In the genomic region with DNA sequence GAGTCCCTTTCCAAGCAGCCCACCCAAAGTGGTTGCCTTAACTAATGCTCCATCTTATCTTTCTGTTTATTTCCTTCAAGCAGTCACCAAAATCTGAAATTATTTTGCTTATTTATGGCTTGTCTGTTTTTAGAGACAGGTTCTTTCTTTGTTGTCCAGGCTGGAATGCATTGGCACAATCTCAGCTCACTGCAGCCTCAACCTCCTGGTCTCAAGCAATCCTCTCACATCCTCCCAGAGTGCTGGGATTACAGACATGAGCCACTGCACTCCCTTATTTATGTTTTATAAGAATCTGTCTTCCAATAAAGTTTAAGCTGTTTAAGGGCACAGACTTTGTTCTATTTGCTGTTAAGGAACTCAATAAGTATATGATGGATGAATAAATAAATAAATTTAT, we compare ENCODE assay signal across 28 cellular contexts.
"Had no signal": no experiment of that assay in that cellular context is flagged by ENCODE, and none has a peak within 500 bp of the region (broad histone marks: within the 10 kb centered on the region; RNA-seq: fewer than 3 reads in every experiment).

No MANE protein-coding gene starts in this region.

- H3K4me1 ChIP-seq: stomach, suprapubic skin, testis, thyroid gland, tibial artery, tibial nerve, transverse colon, upper lobe of left lung, upper lobe of right lung, uterus, vagina had no signal

- H3K27ac ChIP-seq: stomach, suprapubic skin, testis, thoracic aorta, thyroid gland, tibial artery, tibial nerve, transverse colon, upper lobe of left lung, upper lobe of right lung, uterus, vagina had no signal

- H3K4me3 ChIP-seq: stomach, suprapubic skin, testis, thoracic aorta, thyroid gland, tibial artery, tibial nerve, transverse colon, upper lobe of left lung, upper lobe of right lung, uterus, vagina had no signal

- H3K4me1 Mint-ChIP-seq: stimulated activated effector memory CD8-positive, alpha-beta T cell treated with anti-CD3 and anti-CD28 coated beads, Interleukin-12 subunit alpha, Interleukin-12 subunit beta, amount 100 ng/mL, for 72 hours; stimulated activated memory B cell treated with anti-CD40 and anti-IgM and Interleukin-4, amounts not matched to agents 10 μg/mL and 1 μg/mL and 100 μg/mL, for 72 hours; stimulated activated naive B cell treated with anti-CD40 and anti-IgM and Interleukin-4, amounts not matched to agents 10 μg/mL and 1 μg/mL and 100 μg/mL, for 72 hours; stimulated activated naive CD8-positive, alpha-beta T cell treated with anti-CD3 and anti-CD28 coated beads, Interleukin-15, amount 100 ng/mL, for 72 hours had no signal

- H3K9me3 ChIP-seq: stomach, suprapubic skin, testis, thoracic aorta, thyroid gland, tibial artery, tibial nerve, transverse colon, upper lobe of left lung, upper lobe of right lung, uterus, vagina had no signal

- H3K27me3 Mint-ChIP-seq: stimulated activated memory B cell treated with anti-CD40 and anti-IgM and Interleukin-4, amounts not matched to agents 10 μg/mL and 1 μg/mL and 100 μg/mL, for 72 hours; stimulated activated naive B cell treated with anti-CD40 and anti-IgM and Interleukin-4, amounts not matched to agents 10 μg/mL and 1 μg/mL and 100 μg/mL, for 72 hours; stimulated activated naive CD8-positive, alpha-beta T cell treated with anti-CD3 and anti-CD28 coated beads, Interleukin-15, amount 100 ng/mL, for 72 hours; stimulated activated naive CD8-positive, alpha-beta T cell treated with anti-CD3 and anti-CD28 coated beads, Interleukin-15, Interleukin-2, amounts not matched to agents 100 ng/mL and 50 ng/mL, for 24 hours; type B pancreatic cell had no signal

- DNase-seq: stimulated activated CD4-positive, alpha-beta T cell treated with anti-CD3 and anti-CD28 coated beads, Interleukin-2, amount 100 ng/mL, for 48 hours; stimulated activated CD4-positive, alpha-beta T cell treated with anti-CD3 and anti-CD28 coated beads, Interleukin-4, amount 100 ng/mL, for 1 hour; stimulated activated CD4-positive, alpha-beta T cell treated with anti-CD3 and anti-CD28 coated beads, Interleukin-4, amount 100 ng/mL, for 24 hours; stimulated activated CD4-positive, alpha-beta T cell treated with anti-CD3 and anti-CD28 coated beads, Interleukin-4, amount 100 ng/mL, for 4 hours; stimulated activated CD8-positive, alpha-beta memory T cell treated with anti-CD3 and anti-CD28 coated beads, Interleukin-4, amount 100 ng/mL, for 48 hours; stimulated activated naive B cell treated with anti-CD40 and anti-IgM and Interleukin-4, amounts not matched to agents 10 μg/mL and 1 μg/mL and 100 μg/mL, for 72 hours; stimulated activated naive CD4-positive, alpha-beta T cell; stimulated activated naive CD4-positive, alpha-beta T cell treated with Interleukin-2 at 50 U/mL for 16 hours; stimulated activated naive CD8-positive, alpha-beta T cell treated with anti-CD3 and anti-CD28 coated beads, Interleukin-15, amount 100 ng/mL, for 72 hours; stimulated activated naive CD8-positive, alpha-beta T cell treated with anti-CD3 and anti-CD28 coated beads, Interleukin-15, Interleukin-2, amounts not matched to agents 100 U/mL and 50 U/mL, for 24 hours; stomach; substantia nigra; testis; thyroid gland; tibial artery; transverse colon; trophoblast cell; upper lobe of left lung; upper lobe of right lung; uterus had no signal

- H3K36me3 ChIP-seq: stomach, suprapubic skin, thoracic aorta, thyroid gland, tibial artery, tibial nerve, transverse colon, upper lobe of left lung, upper lobe of right lung, uterus, vagina had no signal

- H3K27me3 ChIP-seq: stomach, suprapubic skin, testis, thyroid gland, tibial artery, tibial nerve, transverse colon, upper lobe of left lung, upper lobe of right lung, uterus, vagina had no signal

- H3K4me3 Mint-ChIP-seq: stimulated activated effector memory CD8-positive, alpha-beta T cell treated with anti-CD3 and anti-CD28 coated beads, Interleukin-12 subunit alpha, Interleukin-12 subunit beta, amount 100 ng/mL, for 72 hours; stimulated activated memory B cell treated with anti-CD40 and anti-IgM and Interleukin-4, amounts not matched to agents 10 μg/mL and 1 μg/mL and 100 μg/mL, for 72 hours; stimulated activated naive B cell treated with anti-CD40 and anti-IgM and Interleukin-4, amounts not matched to agents 10 μg/mL and 1 μg/mL and 100 μg/mL, for 72 hours; stimulated activated naive CD8-positive, alpha-beta T cell treated with anti-CD3 and anti-CD28 coated beads, Interleukin-15, amount 100 ng/mL, for 72 hours; stimulated activated naive CD8-positive, alpha-beta T cell treated with anti-CD3 and anti-CD28 coated beads, Interleukin-15, Interleukin-2, amounts not matched to agents 100 ng/mL and 50 ng/mL, for 24 hours; type B pancreatic cell had no signal

- H3K27ac Mint-ChIP-seq: stimulated activated effector memory CD8-positive, alpha-beta T cell treated with anti-CD3 and anti-CD28 coated beads, Interleukin-12 subunit alpha, Interleukin-12 subunit beta, amount 100 ng/mL, for 72 hours; stimulated activated memory B cell treated with anti-CD40 and anti-IgM and Interleukin-4, amounts not matched to agents 10 μg/mL and 1 μg/mL and 100 μg/mL, for 72 hours; stimulated activated naive B cell treated with anti-CD40 and anti-IgM and Interleukin-4, amounts not matched to agents 10 μg/mL and 1 μg/mL and 100 μg/mL, for 72 hours; stimulated activated naive CD8-positive, alpha-beta T cell treated with anti-CD3 and anti-CD28 coated beads, Interleukin-15, amount 100 ng/mL, for 72 hours; stimulated activated naive CD8-positive, alpha-beta T cell treated with anti-CD3 and anti-CD28 coated beads, Interleukin-15, Interleukin-2, amounts not matched to agents 100 ng/mL and 50 ng/mL, for 24 hours; type B pancreatic cell had no signal

- H3K36me3 Mint-ChIP-seq: stimulated activated effector memory CD8-positive, alpha-beta T cell treated with anti-CD3 and anti-CD28 coated beads, Interleukin-12 subunit alpha, Interleukin-12 subunit beta, amount 100 ng/mL, for 72 hours; stimulated activated memory B cell treated with anti-CD40 and anti-IgM and Interleukin-4, amounts not matched to agents 10 μg/mL and 1 μg/mL and 100 μg/mL, for 72 hours; stimulated activated naive B cell treated with anti-CD40 and anti-IgM and Interleukin-4, amounts not matched to agents 10 μg/mL and 1 μg/mL and 100 μg/mL, for 72 hours; type B pancreatic cell had no signal

- H3K9me3 Mint-ChIP-seq: stimulated activated memory B cell treated with anti-CD40 and anti-IgM and Interleukin-4, amounts not matched to agents 10 μg/mL and 1 μg/mL and 100 μg/mL, for 72 hours; stimulated activated naive B cell treated with anti-CD40 and anti-IgM and Interleukin-4, amounts not matched to agents 10 μg/mL and 1 μg/mL and 100 μg/mL, for 72 hours; stimulated activated naive CD8-positive, alpha-beta T cell treated with anti-CD3 and anti-CD28 coated beads, Interleukin-15, amount 100 ng/mL, for 72 hours; stimulated activated naive CD8-positive, alpha-beta T cell treated with anti-CD3 and anti-CD28 coated beads, Interleukin-15, Interleukin-2, amounts not matched to agents 100 ng/mL and 50 ng/mL, for 24 hours; type B pancreatic cell had no signal
